ENCODE assay signal across 28 cellular contexts in the genomic region with DNA sequence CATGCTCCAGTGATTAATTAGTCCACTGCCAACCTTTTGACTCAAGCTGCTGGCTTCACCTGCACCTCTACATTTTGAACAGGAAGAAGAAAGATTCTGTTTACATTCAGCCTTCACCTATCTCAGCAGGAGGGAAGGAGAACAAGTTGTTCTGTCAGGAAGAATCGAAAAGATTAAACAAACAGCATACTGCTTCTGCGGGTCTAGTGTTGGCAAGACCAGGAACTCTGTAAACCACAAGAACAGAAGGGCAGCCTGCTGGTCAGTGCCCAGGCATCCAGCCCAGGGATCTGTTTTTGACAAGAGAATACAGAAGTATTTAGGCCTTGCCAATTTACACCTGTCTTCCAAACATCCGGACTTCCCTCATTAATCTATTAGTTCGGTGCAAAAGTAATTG.
"Had no signal": no experiment of that assay in that cellular context is flagged by ENCODE, and none has a peak within 500 bp of the region (broad histone marks: within the 10 kb centered on the region; RNA-seq: fewer than 3 reads in every experiment).

No MANE protein-coding gene starts in this region.

- H3K27ac ChIP-seq: SK-N-MC, WERI-Rb-1 had no signal

- H3K4me3 ChIP-seq: SK-N-MC had no signal

- ATAC-seq: activated CD8-positive, alpha-beta T cell treated with anti-CD3 and anti-CD28 coated beads for 36 hours; activated T-cell treated with anti-CD3 and anti-CD28 coated beads, Interleukin-2, amount 50 U/mL, for 72 hours; Panc1; Right ventricle myocardium inferior; T-cell had no signal

- H3K36me3 ChIP-seq: WERI-Rb-1 had no signal

- DNase-seq: activated CD4-positive, alpha-beta T cell treated with anti-CD3 and anti-CD28 coated beads for 4 hours; activated CD8-positive, alpha-beta memory T cell treated with anti-CD3 and anti-CD28 coated beads, Interleukin-2, amount 50 U/mL, for 4 hours; activated CD8-positive, alpha-beta T cell treated with anti-CD3 and anti-CD28 coated beads for 36 hours; activated gamma-delta T cell treated with Interleukin-2 at 50 U/mL for 16 hours; activated naive CD4-positive, alpha-beta T cell treated with anti-CD3 and anti-CD28 coated beads, Interleukin-2, amount 10 ng/mL, durations not matched to agents 7 days and 5 days; activated naive CD8-positive, alpha-beta T cell treated with anti-CD3 and anti-CD28 coated beads for 36 hours; activated T-cell treated with anti-CD3 and anti-CD28 coated beads, Interleukin-2, amount 50 U/mL, for 72 hours; anterior cingulate cortex; central memory CD4-positive, alpha-beta T cell; IMR-90; Kasumi-1; KBM-7; NCI-H1105; NCI-H1694; NCI-H2029; NCI-H2227 treated with DMSO at 0.1 percent for 48 hours; NCI-H446 treated with DMSO at 0.1 percent for 48 hours; NCI-H526 treated with DMSO at 0.1 percent for 48 hours; NK-92 treated with Interleukin-12 subunit alpha and Interleukin-12 subunit beta, amount 100 ng/mL, for 24 hours; OCI-M1; RPMI8226; T-cell; T-helper 2 cell; T1000; WERI-Rb-1 had no signal
